11 cellular contexts compared by ENCODE assay signal in the genomic region with DNA sequence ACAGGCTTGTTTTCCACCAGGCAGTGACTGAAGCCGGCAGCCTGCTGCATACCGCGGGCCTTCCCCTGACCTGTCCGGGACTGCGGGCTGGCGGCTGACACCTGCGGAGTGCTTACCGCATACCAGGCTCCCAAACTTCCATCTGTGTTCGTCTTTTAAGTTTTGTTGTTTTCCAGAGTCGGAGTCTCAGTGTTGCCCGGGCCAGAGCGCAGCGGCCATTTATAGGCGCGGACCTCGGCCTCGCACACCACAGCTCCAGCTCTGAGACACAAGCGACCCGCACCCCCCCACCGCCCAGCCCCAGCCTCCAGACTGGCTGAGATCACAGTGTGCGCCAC. TPM values are rescaled to one million over a fixed set of nuclear protein-coding genes. Genes with fewer than 3 reads are reported as not detected.
DNase-seq lines count a peak whose midpoint lies in the region; TF ChIP-seq lines count a peak whose summit lies in the region.
"Had no signal": no experiment of that assay in that cellular context is flagged by ENCODE, and none has a peak within 500 bp of the region (broad histone marks: within the 10 kb centered on the region; RNA-seq: fewer than 3 reads in every experiment).

No MANE protein-coding gene starts in this region.

- H3K4me1 ChIP-seq in hepatocyte (ENCODE audit: insufficient read depth) (peaks cover 6% of the 10 kb centered on the region), stomach (peaks cover 6 to 37% (median 23%) of the 10 kb centered on the region in 4 donors)

- H3K4me3 ChIP-seq in LNCaP clone FGC (ENCODE audit: low read depth, low read length): peak overlapping the region; percentile 55
- no peak overlapping the region for H3K4me3 ChIP-seq in hepatocyte
- peak overlapping the region in 3 of 4 donors; percentile 86 to 97 (median 91) for H3K4me3 ChIP-seq in stomach

- H3K27ac ChIP-seq in hepatocyte (peak overlapping the region; percentile 98), stomach (peak overlapping the region in 2 of 5 donors; percentile 97)

- H3K27ac Mint-ChIP-seq in activated naive CD4-positive, alpha-beta T cell treated with anti-CD3 and anti-CD28 coated beads for 36 hours: no peak overlapping the region

- peaks cover 9% of the 10 kb centered on the region for H4K20me1 ChIP-seq in hepatocyte (ENCODE audit: insufficient read depth, poor library complexity, severe bottlenecking)

- TF ChIP-seq CTCF in LNCaP clone FGC (IDR thresholded peaks at IDR 0.05; ENCODE audit: control insufficient read depth, extremely low read depth, insufficient read depth): no peak
- TF ChIP-seq CTCF in hepatocyte (IDR thresholded peaks at IDR 0.05; ENCODE audit: poor library complexity): no peak
- TF ChIP-seq CTCF in stomach (IDR thresholded peaks at IDR 0.05): no peak

- CTCF ChIA-PET in activated naive CD4-positive, alpha-beta T cell treated with anti-CD3 and anti-CD28 coated beads for 36 hours (lab: Charles Lee): interaction anchor here (1.3 kb wide), 1 partner anchor 56 kb away, joined by 6 read pairs; no protein-coding TSS in a partner anchor

- H3K4me2 ChIP-seq in hepatocyte: peak overlapping the region; percentile 73

- whole genome bisulfite sequencing in hepatocyte (ENCODE audit: low lambda C conversion rate, missing lambda C conversion rate): 90% methylated on average over 21 of the region's 21 CpGs
- WGBS in stomach, 5 donors: 70 to 86% (median 78%) methylated on average over 21 of the region's 21 CpGs

- intact Hi-C loops in activated naive CD4-positive, alpha-beta T cell treated with anti-CD3 and anti-CD28 coated beads for 36 hours (cut with micrococcal nuclease): no loop called here
- intact Hi-C loops in stomach (cut with DNase I; ENCODE audit: low total_unique reads): no loop called here

- H3K27me3 Mint-ChIP-seq in activated naive CD4-positive, alpha-beta T cell treated with anti-CD3 and anti-CD28 coated beads for 36 hours (ENCODE audit: low read depth): no peaks in the 10 kb centered on the region

- H3K27me3 ChIP-seq in hepatocyte (no peaks in the 10 kb centered on the region), stomach (peaks cover 0 to 13% (median 0%) of the 10 kb centered on the region in 3 donors)
- H3K27me3 ChIP-seq: upper lobe of left lung had no signal

- peaks cover 2% of the 10 kb centered on the region for H3K36me3 Mint-ChIP-seq in activated naive CD4-positive, alpha-beta T cell treated with anti-CD3 and anti-CD28 coated beads for 36 hours (ENCODE audit: low read depth)

- no peak overlapping the region for H2AFZ ChIP-seq in hepatocyte

- peaks cover 24% of the 10 kb centered on the region for H3K4me1 Mint-ChIP-seq in activated naive CD4-positive, alpha-beta T cell treated with anti-CD3 and anti-CD28 coated beads for 36 hours (ENCODE audit: low read depth)

- H3K9me3 ChIP-seq in hepatocyte (ENCODE audit: low read depth): no peaks in the 10 kb centered on the region
- no peaks in the 10 kb centered on the region for H3K9me3 ChIP-seq in stomach
- H3K9me3 ChIP-seq: mucosa of descending colon, upper lobe of left lung had no signal

- DNase-seq in activated naive CD4-positive, alpha-beta T cell treated with anti-CD3 and anti-CD28 coated beads for 36 hours: no peak
- no peak for DNase-seq in activated naive CD4-positive, alpha-beta T cell treated with Interleukin-2 at 50 U/mL for 16 hours
- no peak for DNase-seq in LNCaP clone FGC (ENCODE audit: low read depth)
- no peak for DNase-seq in hepatocyte (ENCODE audit: low spot score)
- DNase-seq in stomach: no peak
- DNase-seq in EL: no peak
- DNase-seq in kidney tubule cell (ENCODE audit: low spot score): no peak
- no peak for DNase-seq in AML-193 (lab: John Stamatoyannopoulos, UW)
- DNase-seq: NCI-H524 treated with DMSO at 0.1 percent for 48 hours had no signal

- TF ChIP-seq POLR2A in stomach (IDR thresholded peaks at IDR 0.05): no peak

- H3K36me3 ChIP-seq in hepatocyte (replicated peaks; ENCODE audit: insufficient read depth, low read depth) (no peaks in the 10 kb centered on the region), stomach (no peaks in the 10 kb centered on the region)
- H3K36me3 ChIP-seq: upper lobe of left lung had no signal

- no peak for TF ChIP-seq EP300 in stomach (IDR thresholded peaks at IDR 0.05)

- no peaks in the 10 kb centered on the region for H3K9me2 ChIP-seq in hepatocyte (replicated peaks; ENCODE audit: insufficient read depth)

- peaks cover 29% of the 10 kb centered on the region for H3K79me2 ChIP-seq in hepatocyte

- no peaks in the 10 kb centered on the region for H3K9me3 Mint-ChIP-seq in activated naive CD4-positive, alpha-beta T cell treated with anti-CD3 and anti-CD28 coated beads for 36 hours

- peak overlapping the region; percentile 22 for H3K4me3 Mint-ChIP-seq in activated naive CD4-positive, alpha-beta T cell treated with anti-CD3 and anti-CD28 coated beads for 36 hours

RNA-seq across cellular contexts. Expression of a gene that starts 1.4 kb away (rescaled TPM):
- 10 to 100 TPM; 30.1 to 33.3 TPM for total RNA-seq in activated naive CD4-positive, alpha-beta T cell treated with anti-CD3 and anti-CD28 coated beads for 36 hours
- 9.9 and 16.0 TPM in 2 replicates for total RNA-seq in hepatocyte
- 17.3 and 19.4 TPM in 2 replicates for polyA plus RNA-seq in hepatocyte
- total RNA-seq in stomach: 10 to 100 TPM in 4 of 5 donors, 1 to 10 TPM in 1; 3.2 to 33.9 (median 28.8) TPM
- polyA plus RNA-seq in stomach: 1 to 10 TPM; 5.9 to 6.7 (median 6.6) TPM
